In genomic region chr4:143184217-143184502, GRCh38 we compare ENCODE assay signal across 8 cellular contexts. TPM values are rescaled to one million over a fixed set of nuclear protein-coding genes. Genes with fewer than 3 reads are reported as not detected.
DNase-seq lines count a peak whose midpoint lies in the region; ATAC-seq and TF ChIP-seq lines count a peak whose summit lies in the region.

No MANE protein-coding gene starts in this region.

- H3K36me3 Mint-ChIP-seq in activated T-cell treated with anti-CD3 and anti-CD28 coated beads, Interleukin-2, amount 50 U/mL, for 72 hours (ENCODE audit: insufficient read depth in 2 of 2), result peaks cover 5 to 18% of the 10 kb centered on the region in 2 donors

- no peaks in the 10 kb centered on the region for H3K9me2 ChIP-seq in PC-3 (replicated peaks; ENCODE audit: low read length)

- H3K79me1 ChIP-seq in neuronal stem cell (ENCODE audit: low read depth, low read length), result peaks cover 5% of the 10 kb centered on the region

- peaks cover 38% of the 10 kb centered on the region for H4K20me1 ChIP-seq in PC-3 (ENCODE audit: low read length)

- H3K27me3 ChIP-seq in PC-3 (ENCODE audit: low read length), result no peaks in the 10 kb centered on the region
- H3K27me3 ChIP-seq in esophagus (ENCODE audit: control insufficient read depth in 1 of 2, insufficient read depth in 2 of 2, low read length in 2 of 2), result no peaks in the 10 kb centered on the region
- no peaks in the 10 kb centered on the region for H3K27me3 ChIP-seq in neuronal stem cell (ENCODE audit: control insufficient read depth in 3 of 3, insufficient read depth in 3 of 3, low read depth in 1 of 3, low read length in 3 of 3)

- H3K4me3 ChIP-seq in PC-3 (ENCODE audit: low read length) (peak overlapping the region; percentile 94), esophagus (ENCODE audit: low read depth in 1 of 2, low read length in 2 of 2) (peak overlapping the region; percentile 63 to 84), neuronal stem cell (ENCODE audit: low read length in 2 of 2) (peak overlapping the region; percentile 72 to 96)

- WGBS in esophagus, 2 donors, result 1% methylated on average over 11 of the region's 11 CpGs
- WGBS in neuronal stem cell (ENCODE audit: extremely low coverage in 2 of 2, insufficient read length in 2 of 2, insufficient replicate concordance in 1 of 2), 2 donors, result no CpG with 5 or more reads among the region's 11 CpGs

- peak overlapping the region; percentile 96 for H3K4me3 Mint-ChIP-seq in activated T-cell treated with anti-CD3 and anti-CD28 coated beads, Interleukin-2, amount 50 U/mL, for 72 hours

- H3K4me1 ChIP-seq in PC-3 (ENCODE audit: insufficient read depth, low read length) (peaks cover 27% of the 10 kb centered on the region), esophagus (ENCODE audit: control insufficient read depth in 2 of 2, insufficient read depth in 2 of 2, low read length in 1 of 2) (no peaks in the 10 kb centered on the region), neuronal stem cell (ENCODE audit: control insufficient read depth in 2 of 2, insufficient read depth in 1 of 2, low read depth in 1 of 2, low read length in 2 of 2) (peaks cover 4 to 14% of the 10 kb centered on the region in 2 donors)

- H3K14ac ChIP-seq in neuronal stem cell (ENCODE audit: low read length), result no peak overlapping the region

- CTCF ChIA-PET in PC-3 (lab: Charles Lee), result no interaction called here

- intact Hi-C loops in PC-3 (cut with micrococcal nuclease), result no loop called here

- no peak for DNase-seq in activated T-cell treated with anti-CD3 and anti-CD28 coated beads, Interleukin-2, amount 50 U/mL, for 72 hours
- DNase-seq in activated T-cell treated with anti-CD3 and anti-CD28 coated beads, Interleukin-2, amount 50 U/mL, for 1 hour, result no peak
- DNase-seq in PC-3 (no peak), neuronal stem cell (ENCODE audit: low spot score) (no peak), NCI-H128 (lab: John Stamatoyannopoulos, UW; ENCODE audit: unreplicated experiment) (no peak), GM10266 (ENCODE audit: extremely low spot score) (no peak)

- no peak for TF ChIP-seq CTCF in PC-3 (conservative IDR thresholded peaks at IDR 0.05; ENCODE audit: low read depth, low read length)
- TF ChIP-seq CTCF in GM10266 (IDR thresholded peaks at IDR 0.05; ENCODE audit: control insufficient read depth, insufficient read depth, low read depth, missing control alignments), result no peak

- peak overlapping the region; percentile 89 for H3K9ac ChIP-seq in PC-3 (ENCODE audit: low read length)
- no peak overlapping the region for H3K9ac ChIP-seq in neuronal stem cell (ENCODE audit: low read depth, low read length, poor library complexity)

- H2AFZ ChIP-seq in PC-3 (ENCODE audit: low read length) (peak overlapping the region; percentile 83), neuronal stem cell (ENCODE audit: low read length) (peak overlapping the region; percentile 93)

- BruUV-seq in PC-3 (replicated peaks; lab: Mats Ljungman, UMichigan), result TSS peak; percentile 94

- peak overlapping the region; percentile 92 for H3K27ac Mint-ChIP-seq in activated T-cell treated with anti-CD3 and anti-CD28 coated beads, Interleukin-2, amount 50 U/mL, for 72 hours

- H3K9me3 ChIP-seq in PC-3 (ENCODE audit: low read length), result no peaks in the 10 kb centered on the region
- H3K9me3 ChIP-seq in esophagus (ENCODE audit: control insufficient read depth in 2 of 2, insufficient read depth in 1 of 2, low read depth in 1 of 2, low read length in 1 of 2), result no peaks in the 10 kb centered on the region
- H3K9me3 ChIP-seq in neuronal stem cell (replicated peaks in 1 of 2; ENCODE audit: control insufficient read depth in 2 of 2, insufficient read depth in 1 of 2, low read depth in 1 of 2, low read length in 2 of 2), result no peaks in the 10 kb centered on the region

- H3K27ac ChIP-seq in PC-3 (ENCODE audit: low read length) (peak overlapping the region; percentile 81), esophagus (ENCODE audit: low read depth in 2 of 2, low read length in 1 of 2) (peak overlapping the region; percentile 95), neuronal stem cell (replicated peaks; ENCODE audit: low read length) (peak overlapping the region; percentile 96)

- no peak overlapping the region for H3K4ac ChIP-seq in neuronal stem cell (ENCODE audit: low read length)

- H3F3A ChIP-seq in PC-3 (ENCODE audit: low read length, unreplicated experiment), result no peaks in the 10 kb centered on the region

- H3K36me3 ChIP-seq in PC-3 (ENCODE audit: low read depth, low read length) (peaks cover under 1% of the 10 kb centered on the region; the same call in 1 of the 2 replicates), esophagus (ENCODE audit: control insufficient read depth in 2 of 2, insufficient read depth in 2 of 2, low read length in 1 of 2) (no peaks in the 10 kb centered on the region), neuronal stem cell (replicated peaks in 1 of 2; ENCODE audit: control insufficient read depth in 2 of 2, insufficient read depth in 2 of 2, low read length in 2 of 2) (peaks cover 0 to 16% of the 10 kb centered on the region in 2 donors)

- H4K8ac ChIP-seq in neuronal stem cell (ENCODE audit: low read depth, low read length), result no peak overlapping the region

- no peaks in the 10 kb centered on the region for H3K27me3 Mint-ChIP-seq in activated T-cell treated with anti-CD3 and anti-CD28 coated beads, Interleukin-2, amount 50 U/mL, for 72 hours (ENCODE audit: low read depth)

- no peak overlapping the region for H3K18ac ChIP-seq in neuronal stem cell (ENCODE audit: low read length)

- no peaks in the 10 kb centered on the region for H3K9me3 Mint-ChIP-seq in activated T-cell treated with anti-CD3 and anti-CD28 coated beads, Interleukin-2, amount 50 U/mL, for 72 hours

- no peak overlapping the region for H4K91ac ChIP-seq in neuronal stem cell (ENCODE audit: low read depth, low read length, poor library complexity)

- H2BK5ac ChIP-seq in neuronal stem cell (ENCODE audit: low read length), result no peak overlapping the region

- peaks cover 53% of the 10 kb centered on the region for H3K79me2 ChIP-seq in PC-3 (ENCODE audit: low read length)

- peaks cover 43% of the 10 kb centered on the region for H3K4me1 Mint-ChIP-seq in activated T-cell treated with anti-CD3 and anti-CD28 coated beads, Interleukin-2, amount 50 U/mL, for 72 hours (ENCODE audit: low read depth)

- no peak overlapping the region for H2BK120ac ChIP-seq in neuronal stem cell (ENCODE audit: low read depth, low read length)

- no peak overlapping the region for H2AK5ac ChIP-seq in neuronal stem cell (ENCODE audit: low read depth, low read length)

- no peak overlapping the region for H3K23ac ChIP-seq in neuronal stem cell (ENCODE audit: low read depth, low read length, poor library complexity)

- no peak overlapping the region for H2BK12ac ChIP-seq in neuronal stem cell (ENCODE audit: low read length)

- H3K4me2 ChIP-seq in PC-3 (ENCODE audit: low read length), result peak overlapping the region; percentile 90
- peak overlapping the region; percentile 49 for H3K4me2 ChIP-seq in neuronal stem cell (ENCODE audit: insufficient read depth, low read length, poor library complexity, severe bottlenecking)

- no peak overlapping the region for H2BK15ac ChIP-seq in neuronal stem cell (ENCODE audit: low read length)

- ATAC-seq in activated T-cell treated with anti-CD3 and anti-CD28 coated beads, Interleukin-2, amount 50 U/mL, for 72 hours (replicated peaks in 1 of 2), result peak; percentile 5 to 16
- ATAC-seq in HG02943 (IDR thresholded peaks at IDR 0.05; ENCODE audit: low read depth, unreplicated experiment) (peak; percentile 25), PC-3 (peak; percentile 11)

- POLR2A ChIA-PET in PC-3 (lab: Charles Lee; ENCODE audit: unreplicated experiment), result no interaction called here

RNA-seq across cellular contexts. Expression of gene USP38, which starts 0.6 kb away (rescaled TPM):
- 10 to 100 TPM; 28.5 to 31.2 TPM for total RNA-seq in activated T-cell treated with anti-CD3 and anti-CD28 coated beads, Interleukin-2, amount 50 U/mL, for 72 hours
- total RNA-seq in PC-3 (2014; rRNA removed), result 21.5 and 24.5 TPM in 2 replicates
- polyA plus RNA-seq in esophagus, result 1 to 10 TPM; 5.1 to 5.3 TPM
- polyA plus RNA-seq in neuronal stem cell (2013, experiment 1 of 2), result 4.1 TPM
- 4.4 TPM for polyA plus RNA-seq in neuronal stem cell (2013, experiment 2 of 2)
